In the genomic region with DNA sequence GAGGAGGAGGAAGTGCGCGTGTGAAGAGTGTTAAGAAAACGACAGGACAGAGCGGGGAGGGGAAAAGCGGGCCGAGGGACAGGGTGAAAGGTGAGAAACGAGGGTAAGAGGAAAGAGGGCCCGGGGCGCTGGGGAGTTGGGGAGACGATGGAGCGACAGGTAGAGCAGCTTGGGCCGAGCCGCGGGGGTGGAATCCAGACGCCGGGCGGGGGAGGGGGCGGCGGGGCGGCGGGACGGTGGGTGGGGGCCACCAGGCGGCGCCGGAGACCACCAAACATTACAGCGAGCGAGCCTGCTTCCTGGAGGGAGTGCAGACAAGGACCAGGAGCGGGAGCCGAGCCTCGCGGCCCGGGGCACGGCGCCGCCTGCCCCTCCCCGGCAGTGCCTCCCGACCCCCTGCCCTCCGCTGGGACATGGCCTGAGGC, we compare ENCODE assay signal across 8 cellular contexts. TPM values are rescaled to one million over a fixed set of nuclear protein-coding genes. Genes with fewer than 3 reads are reported as not detected.
A peak's percentile ranks its signal among the peaks of the same experiment; 100 is the strongest.
DNase-seq lines count a peak whose midpoint lies in the region; ATAC-seq, FAIRE-seq and TF ChIP-seq lines count a peak whose summit lies in the region.
"Not testable (repeated sequence)": the region's sequence is repeated elsewhere in the genome, so short reads cannot be mapped to it uniquely, and the experiment has no call there.

No MANE protein-coding gene starts in this region.

- H3K9ac ChIP-seq in HepG2 (ENCODE audit: insufficient read depth, low read depth, low read length) (peak overlapping the region; percentile 46; the same call in 1 of the 2 replicates), smooth muscle cell (ENCODE audit: low read depth) (peak overlapping the region; percentile 90)

- not testable (repeated sequence) for H3K27me3 Mint-ChIP-seq in activated T-cell treated with anti-CD3 and anti-CD28 coated beads, Interleukin-2, amount 50 U/mL, for 4 hours (ENCODE audit: low read depth); effector memory CD8-positive, alpha-beta T cell

- peak overlapping the region; percentile 45 for H3K4me3 ChIP-seq in BE2C (ENCODE audit: low read depth, low read length)
- peak overlapping the region in 2 of 3 experiments; percentile 62 to 64; a peak in 4 of 6 replicates for H3K4me3 ChIP-seq in HepG2 (replicated peaks in 1 of 3; ENCODE audit: insufficient read depth in 1 of 3, low read depth in 2 of 3, low read length in 3 of 3)
- H3K4me3 ChIP-seq in smooth muscle cell: peak overlapping the region; percentile 67

- not testable (repeated sequence) for H3K9me3 Mint-ChIP-seq in activated T-cell treated with anti-CD3 and anti-CD28 coated beads, Interleukin-2, amount 50 U/mL, for 4 hours; effector memory CD8-positive, alpha-beta T cell

- H3K4me1 ChIP-seq in BE2C; HepG2 (ENCODE audit: insufficient read depth, low read length); smooth muscle cell (ENCODE audit: low read depth): not testable (repeated sequence)

- H3K4me3 Mint-ChIP-seq in activated T-cell treated with anti-CD3 and anti-CD28 coated beads, Interleukin-2, amount 50 U/mL, for 4 hours: peak overlapping the region; percentile 97
- peak overlapping the region; percentile 97 to 98 for H3K4me3 Mint-ChIP-seq in effector memory CD8-positive, alpha-beta T cell

- H3K4me2 ChIP-seq in HepG2 (ENCODE audit: low read depth, low read length): peak overlapping the region; percentile 36; the same call in 1 of the 2 replicates
- peak overlapping the region; percentile 90 for H3K4me2 ChIP-seq in smooth muscle cell

- H3K27ac Mint-ChIP-seq in effector memory CD8-positive, alpha-beta T cell: peak overlapping the region; percentile 98

- not testable (repeated sequence) for BruUV-seq in HepG2 (replicated peaks; lab: Mats Ljungman, UMichigan)

- not testable (repeated sequence) for H3K36me3 ChIP-seq in BE2C; HepG2 (replicated peaks in 1 of 2; ENCODE audit: control insufficient read depth in 1 of 2, insufficient read depth in 2 of 2, low read length in 2 of 2); smooth muscle cell (ENCODE audit: low read depth)

- not testable (repeated sequence) for H4K20me1 ChIP-seq in HepG2 (ENCODE audit: insufficient read depth, low read length)
- peaks cover 17% of the 10 kb centered on the region for H4K20me1 ChIP-seq in smooth muscle cell (ENCODE audit: low read depth)

- intact Hi-C loops in HepG2 (cut with micrococcal nuclease; ENCODE audit: unreplicated experiment): not testable (repeated sequence)

- peaks cover 25% of the 10 kb centered on the region for H3K4me1 Mint-ChIP-seq in activated T-cell treated with anti-CD3 and anti-CD28 coated beads, Interleukin-2, amount 50 U/mL, for 4 hours (ENCODE audit: low read depth)
- H3K4me1 Mint-ChIP-seq in effector memory CD8-positive, alpha-beta T cell (ENCODE audit: low read depth in 2 of 2): peaks cover 13 to 26% of the 10 kb centered on the region in 2 donors

- not testable (repeated sequence) for H3K36me3 Mint-ChIP-seq in activated T-cell treated with anti-CD3 and anti-CD28 coated beads, Interleukin-2, amount 50 U/mL, for 4 hours (ENCODE audit: insufficient read depth)
- H3K36me3 Mint-ChIP-seq in effector memory CD8-positive, alpha-beta T cell (ENCODE audit: insufficient read depth): peaks cover 16% of the 10 kb centered on the region

- not testable (repeated sequence) for H2AFZ ChIP-seq in HepG2 (ENCODE audit: low read length); smooth muscle cell (ENCODE audit: low read depth)

- DNase-seq in BE2C (peak; percentile 25), NCI-H69 (lab: John Stamatoyannopoulos, UW) (peak; percentile 21)
- peak; percentile 15 for DNase-seq in activated T-cell treated with anti-CD3 and anti-CD28 coated beads, Interleukin-2, amount 50 U/mL, for 4 hours
- not testable (repeated sequence) for DNase-seq in effector memory CD8-positive, alpha-beta T cell; HepG2 (ENCODE audit: low spot score); smooth muscle cell (lab: John Stamatoyannopoulos, UW; ENCODE audit: unreplicated experiment)

- ATAC-seq in GM19452 (IDR thresholded peaks at IDR 0.05; ENCODE audit: unreplicated experiment) (peak; percentile 11), HG02973 (IDR thresholded peaks at IDR 0.05; ENCODE audit: unreplicated experiment) (peak; percentile 24), HepG2 (peak; percentile 52)
- ATAC-seq in activated T-cell treated with anti-CD3 and anti-CD28 coated beads, Interleukin-2, amount 50 U/mL, for 4 hours: peak; percentile 12 to 18
- ATAC-seq in effector memory CD8-positive, alpha-beta T cell (replicated peaks): not testable (repeated sequence)

- TF ChIP-seq POLR2A in HepG2 (IDR thresholded peaks at IDR 0.05; ENCODE audit: insufficient read depth in 1 of 2, low read depth in 2 of 2, low read length in 2 of 2): not testable (repeated sequence)

- not testable (repeated sequence) for H3K27ac ChIP-seq in HepG2 (ENCODE audit: extremely low read length, insufficient read depth, low read length); smooth muscle cell (ENCODE audit: low read depth)

- POLR2A ChIA-PET in HepG2 (lab: Yijun Ruan, JAX): not testable (repeated sequence)

- not testable (repeated sequence) for TF ChIP-seq EP300 in HepG2 (IDR thresholded peaks at IDR 0.05; ENCODE audit: low read depth in 2 of 2, low read length in 2 of 2); HepG2 (CRISPR knock-in tag; IDR thresholded peaks at IDR 0.05; ENCODE audit: borderline replicate concordance)

- in situ Hi-C loops in HepG2 (cut with HindIII; ENCODE audit: extremely low pct_ligation_motif_present, low pct_unique_long_range_greater_than_20kb): not testable (repeated sequence)

- not testable (repeated sequence) for FAIRE-seq in HepG2 (lab: Jason Lieb, UNC)

- CTCF ChIA-PET in HepG2 (lab: Yijun Ruan, JAX; ENCODE audit: low intra/inter-chr PET ratio, low total read pairs): not testable (repeated sequence)

- not testable (repeated sequence) for H3K79me2 ChIP-seq in HepG2 (ENCODE audit: insufficient read depth, low read length)
- H3K79me2 ChIP-seq in smooth muscle cell (ENCODE audit: low read depth): peaks cover 45% of the 10 kb centered on the region

- H3K27me3 ChIP-seq in BE2C; HepG2 (ENCODE audit: control insufficient read depth in 1 of 2, insufficient read depth in 2 of 2, low read length in 2 of 2); smooth muscle cell (ENCODE audit: low read depth): not testable (repeated sequence)

- not testable (repeated sequence) for H3K9me3 ChIP-seq in BE2C; HepG2 (ENCODE audit: low read length); smooth muscle cell (replicated peaks; ENCODE audit: low read depth)

- TF ChIP-seq RAD21 in HepG2 (CRISPR knock-in tag; IDR thresholded peaks at IDR 0.05): not testable (repeated sequence)

- H3F3A ChIP-seq in smooth muscle cell (ENCODE audit: low read depth): not testable (repeated sequence)

- TF ChIP-seq CTCF in BE2C (IDR thresholded peaks at IDR 0.05; ENCODE audit: low read depth, low read length); HepG2 (CRISPR knock-in tag; IDR thresholded peaks at IDR 0.05); smooth muscle cell (IDR thresholded peaks at IDR 0.05; ENCODE audit: borderline replicate concordance, insufficient read depth, poor library complexity, severe bottlenecking): not testable (repeated sequence)

- 0% methylated on average over 14 of the region's 38 CpGs for WGBS in HepG2 (ENCODE audit: low lambda C conversion rate)
- no CpG with 5 or more reads among the region's 38 CpGs for WGBS in smooth muscle cell (ENCODE audit: low lambda C conversion rate)

RNA-seq across cellular contexts. Expression of a gene that starts 0.9 kb away (rescaled TPM):
- polyA plus RNA-seq in BE2C (2012; ENCODE audit: insufficient read depth, insufficient read length, low read depth): 0.74 TPM
- under 1 TPM; 0.08 to 0.19 (median 0.13) TPM for total RNA-seq in activated T-cell treated with anti-CD3 and anti-CD28 coated beads, Interleukin-2, amount 50 U/mL, for 4 hours
- 0.07 TPM in 1 of 2 replicates, not detected in the other for total RNA-seq in HepG2 (2016; rRNA removed; fragmentation: Illumina TruSeq; extraction: Trizol)
- total RNA-seq in HepG2 (2016; cell fraction: cytosol; rRNA removed; fragmentation: Illumina TruSeq; extraction: Trizol; ENCODE audit: low read depth): not detected in 2 replicates
- total RNA-seq in HepG2 (2016; cell fraction: insoluble cytoplasmic fraction; rRNA removed; fragmentation: Illumina TruSeq; extraction: Trizol): 0.04 TPM in 1 of 2 replicates, not detected in the other
- not detected in 2 replicates for total RNA-seq in HepG2 (2016; cell fraction: membrane; rRNA removed; fragmentation: Illumina TruSeq; extraction: Trizol)
- total RNA-seq in HepG2 (2016; cell fraction: nucleus; rRNA removed; fragmentation: Illumina TruSeq; extraction: Trizol): not detected in 2 replicates
- not detected in 2 replicates for polyA plus RNA-seq in HepG2 (2011; rRNA removed)
- polyA plus RNA-seq in HepG2 (2011; cell fraction: cytosol; rRNA removed): 0.01 and 0.03 TPM in 2 replicates
- not detected in 2 replicates for polyA plus RNA-seq in HepG2 (2011; cell fraction: nucleus; rRNA removed)
- 0.11 TPM in 1 of 2 replicates, not detected in the other for polyA plus RNA-seq in HepG2 (2012)
- not detected in 2 replicates for polyA plus RNA-seq in HepG2 (2016; cell fraction: cytosol; fragmentation: Illumina TruSeq; extraction: Trizol; ENCODE audit: low read depth)
- polyA plus RNA-seq in HepG2 (2016; cell fraction: insoluble cytoplasmic fraction; fragmentation: Illumina TruSeq; extraction: Trizol; ENCODE audit: low read depth): not detected in 2 replicates
- not detected in 2 replicates for polyA plus RNA-seq in HepG2 (2016; cell fraction: membrane; fragmentation: Illumina TruSeq; extraction: Trizol; ENCODE audit: low read depth)
- polyA plus RNA-seq in HepG2 (2016; cell fraction: nucleus; fragmentation: Illumina TruSeq; extraction: Trizol; ENCODE audit: insufficient read depth, low read depth): not detected in 2 replicates
- polyA minus RNA-seq in HepG2 (2011; rRNA and poly(A)+ RNA removed; ENCODE audit: low replicate concordance): 0.10 and 0.82 TPM in 2 replicates
- polyA minus RNA-seq in HepG2 (2011; cell fraction: cytosol; rRNA and poly(A)+ RNA removed): not detected in 2 replicates
- polyA minus RNA-seq in HepG2 (2011; cell fraction: nucleus; rRNA and poly(A)+ RNA removed): not detected in 2 replicates
- not detected in 2 replicates for total RNA-seq in smooth muscle cell
- polyA plus RNA-seq in smooth muscle cell: 0.17 TPM in 1 of 2 replicates, not detected in the other
